18 cellular contexts compared by ENCODE assay signal in genomic region chr6:141164042-141164748, GRCh38.
DNase-seq lines count a peak whose midpoint lies in the region; ATAC-seq and TF ChIP-seq lines count a peak whose summit lies in the region.
"Had no signal": no experiment of that assay in that cellular context is flagged by ENCODE, and none has a peak within 500 bp of the region (broad histone marks: within the 10 kb centered on the region; RNA-seq: fewer than 3 reads in every experiment).

No MANE protein-coding gene starts in this region.

- H3K27ac ChIP-seq in GM23338 (ENCODE audit: low read depth) = no peak overlapping the region
- H3K27ac ChIP-seq: adrenal gland, upper lobe of left lung had no signal

- H3K4me1 Mint-ChIP-seq in GM23338 = peaks cover 22% of the 10 kb centered on the region
- H3K4me1 Mint-ChIP-seq in mesothelial cell of epicardium = peaks cover under 1% of the 10 kb centered on the region

- no peak overlapping the region for H3K4me2 ChIP-seq in GM23338

- H3F3A ChIP-seq in GM23338 (replicated peaks; ENCODE audit: low read depth) = no peaks in the 10 kb centered on the region

- no peaks in the 10 kb centered on the region for H3K79me2 ChIP-seq in GM23338 (replicated peaks; ENCODE audit: insufficient read depth)

- H3K9me3 Mint-ChIP-seq in GM23338 = peaks cover 26% of the 10 kb centered on the region
- peaks cover 23% of the 10 kb centered on the region for H3K9me3 Mint-ChIP-seq in mesothelial cell of epicardium
- H3K9me3 Mint-ChIP-seq: activated T-cell treated with anti-CD3 and anti-CD28 coated beads, Interleukin-2, amount 50 U/mL, for 72 hours; T-helper 1 cell treated with Interleukin-12 subunit alpha and Interleukin-12 subunit beta and Interleukin-4 antibody, amounts not matched to agents 30 μg/mL and 1 μg/mL, for 36 hours had no signal

- H3K4me3 ChIP-seq in GM23338 = no peak overlapping the region
- no peak overlapping the region for H3K4me3 ChIP-seq in fibroblast of villous mesenchyme (ENCODE audit: low read depth, low read length)
- H3K4me3 ChIP-seq: adrenal gland, upper lobe of left lung had no signal

- TF ChIP-seq CTCF in GM23338 (conservative IDR thresholded peaks at IDR 0.05; ENCODE audit: low read depth in 2 of 2) (no peak), fibroblast of villous mesenchyme (IDR thresholded peaks at IDR 0.05; ENCODE audit: insufficient read depth, low read depth, low read length) (no peak), mesothelial cell of epicardium (IDR thresholded peaks at IDR 0.05; ENCODE audit: unreplicated experiment) (no peak)

- no peaks in the 10 kb centered on the region for H3K36me3 ChIP-seq in GM23338 (ENCODE audit: insufficient read depth)
- H3K36me3 ChIP-seq: adrenal gland, upper lobe of left lung had no signal

- no peaks in the 10 kb centered on the region for H4K20me1 ChIP-seq in GM23338 (replicated peaks; ENCODE audit: insufficient read depth)

- DNase-seq in GM23338 (ENCODE audit: low spot score) (no peak), OCI-M1 (lab: John Stamatoyannopoulos, UW) (peak; percentile 92), fibroblast of villous mesenchyme (ENCODE audit: low read depth) (peak; percentile 81), mesothelial cell of epicardium (ENCODE audit: low spot score in 2 of 2, unreplicated experiment in 2 of 2) (no peak), A172 (ENCODE audit: low spot score) (no peak), NCI-H524 (lab: John Stamatoyannopoulos, UW) (no peak)
- DNase-seq: activated CD4-positive, alpha-beta T cell treated with anti-CD3 and anti-CD28 coated beads, Interleukin-2, amount 50 U/mL, for 1 hour; activated T-cell treated with anti-CD3 and anti-CD28 coated beads, Interleukin-2, amount 50 U/mL, for 72 hours; adrenal gland; AML-193; DMS153; NCI-H345; stimulated activated CD4-positive, alpha-beta T cell treated with anti-CD3 and anti-CD28 coated beads, Interleukin-4, amount 100 ng/mL, for 1 hour; upper lobe of left lung had no signal

- no peak overlapping the region for H3K4me3 Mint-ChIP-seq in GM23338
- no peak overlapping the region for H3K4me3 Mint-ChIP-seq in mesothelial cell of epicardium
- H3K4me3 Mint-ChIP-seq: activated T-cell treated with anti-CD3 and anti-CD28 coated beads, Interleukin-2, amount 50 U/mL, for 72 hours; dendritic cell treated with granulocyte-macrophage colony-stimulating factor and Interleukin-4, amounts not matched to agents 40 ng/mL and 50 ng/mL, for 4 days; T-helper 1 cell treated with Interleukin-12 subunit alpha and Interleukin-12 subunit beta and Interleukin-4 antibody, amounts not matched to agents 30 μg/mL and 1 μg/mL, for 36 hours had no signal

- H3K27ac Mint-ChIP-seq in GM23338 (no peak overlapping the region), mesothelial cell of epicardium (peak overlapping the region; percentile 34)
- H3K27ac Mint-ChIP-seq: activated T-cell treated with anti-CD3 and anti-CD28 coated beads, Interleukin-2, amount 50 U/mL, for 72 hours; dendritic cell treated with granulocyte-macrophage colony-stimulating factor and Interleukin-4, amounts not matched to agents 40 ng/mL and 50 ng/mL, for 4 days; T-helper 1 cell treated with Interleukin-12 subunit alpha and Interleukin-12 subunit beta and Interleukin-4 antibody, amounts not matched to agents 30 μg/mL and 1 μg/mL, for 36 hours had no signal

- peak overlapping the region; percentile 9; the same call in 1 of the 2 replicates for H2AFZ ChIP-seq in GM23338

- peaks cover 33% of the 10 kb centered on the region for H3K36me3 Mint-ChIP-seq in GM23338 (ENCODE audit: low read depth)
- H3K36me3 Mint-ChIP-seq in mesothelial cell of epicardium = peaks cover 4% of the 10 kb centered on the region

- no peaks in the 10 kb centered on the region; the same call in 1 of the 2 replicates for H3K9me2 ChIP-seq in GM23338 (ENCODE audit: insufficient read depth)

- ATAC-seq in GM23338 = no peak
- no peak for ATAC-seq in GM18867 (IDR thresholded peaks at IDR 0.05; ENCODE audit: unreplicated experiment)
- ATAC-seq in HG02759 (IDR thresholded peaks at IDR 0.05; ENCODE audit: unreplicated experiment) = no peak
- ATAC-seq: activated T-cell treated with anti-CD3 and anti-CD28 coated beads, Interleukin-2, amount 50 U/mL, for 72 hours had no signal

- no peaks in the 10 kb centered on the region for H3K27me3 ChIP-seq in GM23338 (ENCODE audit: insufficient read depth)
- H3K27me3 ChIP-seq: adrenal gland, upper lobe of left lung had no signal

- H3K27me3 Mint-ChIP-seq in GM23338 (ENCODE audit: insufficient read depth, low read depth, poor library complexity) = peaks cover 5% of the 10 kb centered on the region
- no peaks in the 10 kb centered on the region for H3K27me3 Mint-ChIP-seq in mesothelial cell of epicardium (ENCODE audit: low read depth)
- H3K27me3 Mint-ChIP-seq: dendritic cell treated with granulocyte-macrophage colony-stimulating factor and Interleukin-4, amounts not matched to agents 40 ng/mL and 50 ng/mL, for 4 days had no signal

- peaks cover 17% of the 10 kb centered on the region for H3K4me1 ChIP-seq in GM23338 (ENCODE audit: insufficient read depth)

TF ChIP-seq in GM23338, 12 proteins besides CTCF, POLR2A, EP300 and RAD21 (continues in another document):
- TF ChIP-seq NANOG (IDR thresholded peaks at IDR 0.05; ENCODE audit: borderline replicate concordance) (no peak), ZNF331 (CRISPR knock-in tag; IDR thresholded peaks at IDR 0.05; ENCODE audit: low read depth) (no peak), ETS1 (IDR thresholded peaks at IDR 0.05) (no peak), POLR2AphosphoS5 (IDR thresholded peaks at IDR 0.05; ENCODE audit: low read depth) (no peak), CREB1 (CRISPR knock-in tag; IDR thresholded peaks at IDR 0.05; ENCODE audit: low read depth) (no peak), STAT1 (IDR thresholded peaks at IDR 0.05; ENCODE audit: unreplicated experiment) (no peak), ZNF114 (CRISPR knock-in tag; IDR thresholded peaks at IDR 0.05) (no peak), EZH2 (IDR thresholded peaks at IDR 0.05; ENCODE audit: low read depth, unreplicated experiment) (no peak), REST (IDR thresholded peaks at IDR 0.05; ENCODE audit: unreplicated experiment) (no peak), JUNB (IDR thresholded peaks at IDR 0.05; ENCODE audit: unreplicated experiment) (no peak)

Comparison
In these comparisons a context has a peak if more than half of its experiments do, and no peak if none do; other contexts are left out.
1. DNase-seq: peak in OCI-M1 (single experiment) and fibroblast of villous mesenchyme (single experiment); none in GM23338 (single experiment), mesothelial cell of epicardium (0 of 2), A172 (single experiment) and NCI-H524 (0 of 2).